ENCODE assay signal across 2 cellular contexts in genomic region chr2:191927319-191927867, GRCh38.
TF ChIP-seq lines count a peak whose summit lies in the region.

No MANE protein-coding gene starts in this region.

TF ChIP-seq in Ishikawa, 13 proteins besides CTCF, POLR2A, EP300 and RAD21 (continued from another document):
- TF ChIP-seq USF1 (IDR thresholded peaks at IDR 0.05) = no peak
- no peak for TF ChIP-seq EGR1 (IDR thresholded peaks at IDR 0.05)
- no peak for TF ChIP-seq TAF1 (IDR thresholded peaks at IDR 0.05; ENCODE audit: low read depth)
TF ChIP-seq in Ishikawa: peak in this region for 4.

TF ChIP-seq in K562, 482 proteins besides CTCF, POLR2A, EP300 and RAD21 (continued from another document):
- TF ChIP-seq STAT6 (CRISPR knock-in tag; IDR thresholded peaks at IDR 0.05) (no peak), ZNF584 (CRISPR knock-in tag; IDR thresholded peaks at IDR 0.05; ENCODE audit: low read depth) (no peak), POLR2B (IDR thresholded peaks at IDR 0.05; ENCODE audit: low read depth, partially characterized antibody) (no peak), XRCC4 (IDR thresholded peaks at IDR 0.05; ENCODE audit: extremely low read depth, insufficient read depth, insufficient read length) (no peak), SIRT6 (IDR thresholded peaks at IDR 0.05; ENCODE audit: low read depth, low read length) (no peak), POLR3G (IDR thresholded peaks at IDR 0.05; ENCODE audit: extremely low read depth, insufficient read length, insufficient replicate concordance) (no peak), MAZ (CRISPR knock-in tag; conservative IDR thresholded peaks at IDR 0.05 in 1 of 2, IDR thresholded peaks at IDR 0.05 in 1 of 2) (no peak), RBM34 (IDR thresholded peaks at IDR 0.05; ENCODE audit: borderline replicate concordance, insufficient read depth, low read length) (no peak), ZBTB17 (CRISPR knock-in tag; IDR thresholded peaks at IDR 0.05) (peak; percentile 68; the same call in 1 of the 2 replicates), ZBTB2 (IDR thresholded peaks at IDR 0.05) (no peak), SP2 (IDR thresholded peaks at IDR 0.05; ENCODE audit: extremely low read depth, low read depth, low read length, poor library complexity, severe bottlenecking) (no peak), MCM3 (IDR thresholded peaks at IDR 0.05) (no peak), KHSRP (IDR thresholded peaks at IDR 0.05) (no peak), MNT (conservative IDR thresholded peaks at IDR 0.05) (no peak), TRIM28 (IDR thresholded peaks at IDR 0.05) (no peak), SMC3 (conservative IDR thresholded peaks at IDR 0.05; ENCODE audit: insufficient read depth, low read depth, low read length) (no peak), NFIC (IDR thresholded peaks at IDR 0.05) (peak; percentile 74), U2AF1 (optimal IDR thresholded peaks at IDR 0.05; ENCODE audit: low read depth, low read length) (no peak), ZNF764 (CRISPR knock-in tag; IDR thresholded peaks at IDR 0.05; ENCODE audit: low read depth) (no peak), ZNF140 (CRISPR knock-in tag; IDR thresholded peaks at IDR 0.05) (no peak), SOX6 (IDR thresholded peaks at IDR 0.05) (peak; percentile 66; the same call in 1 of the 2 replicates), FOXA1 (IDR thresholded peaks at IDR 0.05; ENCODE audit: borderline replicate concordance) (no peak), NR0B1 (IDR thresholded peaks at IDR 0.05; ENCODE audit: partially characterized antibody) (no peak), BCOR (IDR thresholded peaks at IDR 0.05) (no peak), KLF1 (tag; IDR thresholded peaks at IDR 0.05) (no peak), GTF2B (IDR thresholded peaks at IDR 0.05; ENCODE audit: extremely low read depth, insufficient read length) (no peak), JUND (IDR thresholded peaks at IDR 0.05; ENCODE audit: borderline replicate concordance, low read depth, low read length) (peak; percentile 63; the same call in 1 of the 2 replicates), JUND (tag; IDR thresholded peaks at IDR 0.05; ENCODE audit: borderline replicate concordance, low read depth, low read length) (peak; percentile 18; the same call in 1 of the 3 replicates), HEY1 (CRISPR knock-in tag; IDR thresholded peaks at IDR 0.05; ENCODE audit: borderline replicate concordance) (no peak)
TF ChIP-seq in K562: peak in this region for 5.
